ENCODE assay signal across 9 cellular contexts in genomic region chr1:94235189-94236020, GRCh38. TPM values are rescaled to one million over a fixed set of nuclear protein-coding genes. Genes with fewer than 3 reads are reported as not detected.
DNase-seq lines count a peak whose midpoint lies in the region; FAIRE-seq and TF ChIP-seq lines count a peak whose summit lies in the region.
"Had no signal": no experiment of that assay in that cellular context is flagged by ENCODE, and none has a peak within 500 bp of the region (broad histone marks: within the 10 kb centered on the region; RNA-seq: fewer than 3 reads in every experiment).

No MANE protein-coding gene starts in this region.

- H3K4me3 ChIP-seq in ACC112 (ENCODE audit: low read depth, low read length) = peak overlapping the region; percentile 80
- H3K4me3 ChIP-seq in MG63 = peak overlapping the region; percentile 90
- peak overlapping the region; percentile 86 for H3K4me3 ChIP-seq in neural progenitor cell
- no peak overlapping the region for H3K4me3 ChIP-seq in small intestine (ENCODE audit: low read depth in 1 of 2, low read length in 2 of 2)

- H3K36me3 Mint-ChIP-seq in endothelial cell (ENCODE audit: low read depth, unreplicated experiment) (peaks cover 21% of the 10 kb centered on the region), neural progenitor cell (no peaks in the 10 kb centered on the region)

- H3K27me3 Mint-ChIP-seq in endothelial cell (ENCODE audit: unreplicated experiment) = peaks cover 11% of the 10 kb centered on the region
- H3K27me3 Mint-ChIP-seq in neural progenitor cell (ENCODE audit: insufficient read depth, low read depth) = peaks cover 31% of the 10 kb centered on the region

- 37 to 40% (median 39%) methylated on average over 9 of the region's 9 CpGs for WGBS in small intestine, 3 donors

- peaks cover 25% of the 10 kb centered on the region for H4K20me1 ChIP-seq in neural progenitor cell (ENCODE audit: low read depth)

- no peak overlapping the region for H3K9ac ChIP-seq in neural progenitor cell

- DNase-seq in MG63 = peak; percentile 55
- DNase-seq in endothelial cell (ENCODE audit: low spot score) = no peak
- DNase-seq in neural progenitor cell (ENCODE audit: low spot score) = no peak
- no peak for DNase-seq in small intestine
- DNase-seq in UCSD-AML1 (lab: John Stamatoyannopoulos, UW; ENCODE audit: unreplicated experiment) = no peak
- DNase-seq in iPS-NIHi7 (ENCODE audit: extremely low spot score) = no peak
- DNase-seq in dedifferentiated amniotic fluid mesenchymal stem cell (ENCODE audit: extremely low spot score) = no peak
- DNase-seq: NCI-H1930 had no signal

- peaks cover 98% of the 10 kb centered on the region for H3K79me2 ChIP-seq in ACC112 (ENCODE audit: control insufficient read depth, insufficient read depth, low read length, unreplicated experiment)
- H3K79me2 ChIP-seq in neural progenitor cell (ENCODE audit: low read depth) = no peaks in the 10 kb centered on the region

- H3K4me1 ChIP-seq in ACC112 (ENCODE audit: control insufficient read depth, insufficient read depth, low read length, unreplicated experiment) = peaks cover 75% of the 10 kb centered on the region
- H3K4me1 ChIP-seq in neural progenitor cell = peaks cover 7% of the 10 kb centered on the region
- H3K4me1 ChIP-seq in small intestine (ENCODE audit: control insufficient read depth in 2 of 2, insufficient read depth in 1 of 2, low read depth in 1 of 2, low read length in 1 of 2) = no peaks in the 10 kb centered on the region

- no peak for FAIRE-seq in small intestine (lab: Jason Lieb, UNC)

- H3K4me3 Mint-ChIP-seq in endothelial cell (ENCODE audit: unreplicated experiment) = peak overlapping the region; percentile 99
- H3K4me3 Mint-ChIP-seq in neural progenitor cell = peak overlapping the region; percentile 90

- H3K27ac Mint-ChIP-seq in endothelial cell (ENCODE audit: unreplicated experiment) (peak overlapping the region; percentile 90), neural progenitor cell (no peak overlapping the region)

- H3F3A ChIP-seq in neural progenitor cell (ENCODE audit: low read depth) = peaks cover 10% of the 10 kb centered on the region

- TF ChIP-seq CTCF in endothelial cell (IDR thresholded peaks at IDR 0.05; ENCODE audit: unreplicated experiment) (no peak), neural progenitor cell (IDR thresholded peaks at IDR 0.05) (no peak)

- H3K27me3 ChIP-seq in ACC112 (ENCODE audit: insufficient read depth, low read length) (no peaks in the 10 kb centered on the region), MG63 (no peaks in the 10 kb centered on the region), neural progenitor cell (peaks cover 78% of the 10 kb centered on the region), small intestine (ENCODE audit: control insufficient read depth in 2 of 2, insufficient read depth in 2 of 2, low read length in 2 of 2) (peaks cover 2 to 6% of the 10 kb centered on the region in 2 donors)

- no peak overlapping the region for H2AFZ ChIP-seq in ACC112 (ENCODE audit: low read length, unreplicated experiment)
- H2AFZ ChIP-seq in neural progenitor cell (replicated peaks) = no peak overlapping the region

- H3K4me1 Mint-ChIP-seq in endothelial cell (ENCODE audit: unreplicated experiment) (peaks cover 60% of the 10 kb centered on the region), neural progenitor cell (peaks cover 11% of the 10 kb centered on the region)

- H3K9me3 Mint-ChIP-seq in endothelial cell (ENCODE audit: unreplicated experiment) (no peaks in the 10 kb centered on the region), neural progenitor cell (no peaks in the 10 kb centered on the region)

- 0 out of 2 replicates have a peak, but pooled peaks cover 6% of the 10 kb centered on the region for H3K36me3 ChIP-seq in ACC112 (ENCODE audit: insufficient read depth, low read length)
- H3K36me3 ChIP-seq in MG63 = peaks cover 56% of the 10 kb centered on the region
- H3K36me3 ChIP-seq in neural progenitor cell = no peaks in the 10 kb centered on the region
- H3K36me3 ChIP-seq in small intestine (ENCODE audit: control insufficient read depth in 2 of 2, insufficient read depth in 2 of 2, low read length in 2 of 2) = no peaks in the 10 kb centered on the region

- H3K9me3 ChIP-seq in MG63 (no peaks in the 10 kb centered on the region), neural progenitor cell (ENCODE audit: low read depth) (no peaks in the 10 kb centered on the region), small intestine (ENCODE audit: control insufficient read depth, low read depth) (no peaks in the 10 kb centered on the region)

- H3K4me2 ChIP-seq in neural progenitor cell = peak overlapping the region; percentile 78

- H3K27ac ChIP-seq in ACC112 (ENCODE audit: low read depth, low read length) (peak overlapping the region; percentile 45; the same call in 1 of the 2 replicates), neural progenitor cell (no peak overlapping the region), small intestine (ENCODE audit: low read depth in 1 of 2, low read length in 1 of 2) (no peak overlapping the region)

RNA-seq across cellular contexts. Expression of gene ARHGAP29, which starts 2.0 kb away (rescaled TPM):
- 45.7 and 78.4 TPM in 2 replicates for total RNA-seq in MG63 (2014; rRNA removed; shearing (Covaris generic); ENCODE audit: low replicate concordance)
- 276 TPM for total RNA-seq in endothelial cell (ENCODE audit: unreplicated experiment)
- 11.4 and 14.8 TPM in 2 replicates for total RNA-seq in neural progenitor cell (ENCODE audit: low replicate concordance)
- 1 to 10 TPM in 2 of 3 donors, under 1 TPM in 1; 0.22 to 7.0 (median 1.4) TPM for polyA plus RNA-seq in small intestine

Comparison
In these comparisons a context has a peak if more than half of its experiments do, and no peak if none do; other contexts are left out.
1. H3K4me3 ChIP-seq: peak in ACC112 (single experiment), MG63 (single experiment) and neural progenitor cell (single experiment); none in small intestine (0 of 2).